In the genomic region with DNA sequence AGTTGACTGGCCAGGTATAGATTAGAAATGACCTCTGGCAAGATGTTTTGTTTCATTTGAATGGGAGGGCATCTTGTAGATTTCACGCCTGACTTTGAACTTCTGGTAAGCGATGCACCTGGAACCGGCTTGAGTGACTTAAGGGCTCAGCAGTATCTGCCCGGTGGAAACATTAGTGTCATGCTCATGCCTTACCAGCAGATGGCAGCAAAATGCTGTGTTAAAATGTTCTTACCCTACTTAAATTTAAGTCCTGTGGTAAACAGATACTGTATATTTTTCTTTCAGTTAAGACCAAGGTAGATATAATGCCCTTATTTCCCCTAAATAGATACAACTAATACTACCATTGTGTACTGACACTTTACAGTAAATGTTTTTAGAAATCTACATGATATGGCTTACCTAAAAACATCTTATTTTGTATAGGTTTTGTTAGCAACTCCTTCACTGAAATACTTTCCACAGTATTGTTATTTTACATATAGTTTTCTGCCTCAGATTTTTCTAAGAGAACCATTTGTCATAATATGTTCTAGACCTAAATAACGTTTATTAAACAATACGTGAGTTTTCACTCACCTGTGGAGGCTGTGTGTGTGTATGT, we compare ENCODE assay signal across 8 cellular contexts. TPM values are rescaled to one million over a fixed set of nuclear protein-coding genes. Genes with fewer than 3 reads are reported as not detected.
DNase-seq lines count a peak whose midpoint lies in the region; ATAC-seq and TF ChIP-seq lines count a peak whose summit lies in the region.

No MANE protein-coding gene starts in this region.

- TF ChIP-seq CTCF in OCI-LY1 (IDR thresholded peaks at IDR 0.05; ENCODE audit: low read length): peak; percentile 76

- H3K4me1 Mint-ChIP-seq in natural killer cell treated with Interleukin-12 subunit alpha and Interleukin-12 subunit beta and Interleukin-15 and Interleukin-18, amount 100 ng/mL, for 72 hours (ENCODE audit: low read depth in 2 of 2): peaks cover 2 to 6% of the 10 kb centered on the region in 2 donors

- no peak overlapping the region for H3K9ac ChIP-seq in OCI-LY1 (ENCODE audit: low read length)

- no peak overlapping the region for H2AFZ ChIP-seq in OCI-LY1 (ENCODE audit: low read length)

- peak; percentile 64 for DNase-seq in COLO829 (ENCODE audit: low spot score)
- DNase-seq in HS-27A (ENCODE audit: low read depth): peak; percentile 57
- peak; percentile 44 for DNase-seq in activated T-cell treated with anti-CD3 and anti-CD28 coated beads for 1 hour (ENCODE audit: low read depth)
- peak; percentile 75 for DNase-seq in natural killer cell treated with Interleukin-12 subunit alpha and Interleukin-12 subunit beta and Interleukin-15 and Interleukin-18, amount 100 ng/mL, for 72 hours (ENCODE audit: low spot score)
- DNase-seq in stimulated activated naive CD4-positive, alpha-beta T cell treated with Interleukin-2 at 50 U/mL for 16 hours (lab: John Stamatoyannopoulos, UW): peak; percentile 31

- no peak overlapping the region for H3K4me2 ChIP-seq in OCI-LY1 (ENCODE audit: low read length)

- H3K36me3 ChIP-seq in OCI-LY1 (ENCODE audit: insufficient read depth, low read length): peaks cover 33% of the 10 kb centered on the region; the same call in 1 of the 2 replicates

- H3K9me3 Mint-ChIP-seq in natural killer cell treated with Interleukin-12 subunit alpha and Interleukin-12 subunit beta and Interleukin-15 and Interleukin-18, amount 100 ng/mL, for 72 hours: no peaks in the 10 kb centered on the region

- ATAC-seq in GM19463 (IDR thresholded peaks at IDR 0.05; ENCODE audit: unreplicated experiment) (peak; percentile 88), esophagus mucosa (peak; percentile 91)
- peak; percentile 75 to 77 for ATAC-seq in natural killer cell treated with Interleukin-12 subunit alpha and Interleukin-12 subunit beta and Interleukin-15 and Interleukin-18, amount 100 ng/mL, for 72 hours

- H3K9me2 ChIP-seq in OCI-LY1 (ENCODE audit: low read depth, low read length): no peaks in the 10 kb centered on the region

- H3K27me3 Mint-ChIP-seq in natural killer cell treated with Interleukin-12 subunit alpha and Interleukin-12 subunit beta and Interleukin-15 and Interleukin-18, amount 100 ng/mL, for 72 hours: no peaks in the 10 kb centered on the region

- H3K9me3 ChIP-seq in OCI-LY1 (ENCODE audit: low read length): no peaks in the 10 kb centered on the region

- H3K79me2 ChIP-seq in OCI-LY1 (ENCODE audit: insufficient read depth, low read length): no peaks in the 10 kb centered on the region

- no peak overlapping the region for H3K4me3 ChIP-seq in OCI-LY1 (ENCODE audit: low read depth, low read length, poor library complexity, severe bottlenecking)

- H3F3A ChIP-seq in OCI-LY1 (ENCODE audit: insufficient read depth, low read length): no peaks in the 10 kb centered on the region

- H3K27me3 ChIP-seq in OCI-LY1 (ENCODE audit: insufficient read depth, low read length): no peaks in the 10 kb centered on the region

- no peaks in the 10 kb centered on the region for H4K20me1 ChIP-seq in OCI-LY1 (ENCODE audit: insufficient read depth, low read length)

- no peaks in the 10 kb centered on the region for H3K4me1 ChIP-seq in OCI-LY1 (ENCODE audit: insufficient read depth, low read length, severe bottlenecking)

- no peak overlapping the region for H3K4me3 Mint-ChIP-seq in natural killer cell treated with Interleukin-12 subunit alpha and Interleukin-12 subunit beta and Interleukin-15 and Interleukin-18, amount 100 ng/mL, for 72 hours

- H3K27ac ChIP-seq in OCI-LY1 (ENCODE audit: low read depth, low read length, poor library complexity, severe bottlenecking): no peak overlapping the region

- peaks cover 8% of the 10 kb centered on the region for H3K36me3 Mint-ChIP-seq in natural killer cell treated with Interleukin-12 subunit alpha and Interleukin-12 subunit beta and Interleukin-15 and Interleukin-18, amount 100 ng/mL, for 72 hours

- no peak overlapping the region for H3K27ac Mint-ChIP-seq in natural killer cell treated with Interleukin-12 subunit alpha and Interleukin-12 subunit beta and Interleukin-15 and Interleukin-18, amount 100 ng/mL, for 72 hours

RNA-seq across cellular contexts. Expression of gene ASB7, which starts 25.5 kb away (rescaled TPM):
- total RNA-seq in esophagus mucosa: 8.3 TPM
- 10 to 100 TPM; 18.9 to 19.2 TPM for total RNA-seq in natural killer cell treated with Interleukin-12 subunit alpha and Interleukin-12 subunit beta and Interleukin-15 and Interleukin-18, amount 100 ng/mL, for 72 hours

RNA-seq across cellular contexts. Expression of gene LINS1, which starts 25.9 kb away (rescaled TPM):
- 14.6 TPM for total RNA-seq in esophagus mucosa
- total RNA-seq in natural killer cell treated with Interleukin-12 subunit alpha and Interleukin-12 subunit beta and Interleukin-15 and Interleukin-18, amount 100 ng/mL, for 72 hours: 10 to 100 TPM; 27.7 to 40.5 TPM
